In the genomic region with DNA sequence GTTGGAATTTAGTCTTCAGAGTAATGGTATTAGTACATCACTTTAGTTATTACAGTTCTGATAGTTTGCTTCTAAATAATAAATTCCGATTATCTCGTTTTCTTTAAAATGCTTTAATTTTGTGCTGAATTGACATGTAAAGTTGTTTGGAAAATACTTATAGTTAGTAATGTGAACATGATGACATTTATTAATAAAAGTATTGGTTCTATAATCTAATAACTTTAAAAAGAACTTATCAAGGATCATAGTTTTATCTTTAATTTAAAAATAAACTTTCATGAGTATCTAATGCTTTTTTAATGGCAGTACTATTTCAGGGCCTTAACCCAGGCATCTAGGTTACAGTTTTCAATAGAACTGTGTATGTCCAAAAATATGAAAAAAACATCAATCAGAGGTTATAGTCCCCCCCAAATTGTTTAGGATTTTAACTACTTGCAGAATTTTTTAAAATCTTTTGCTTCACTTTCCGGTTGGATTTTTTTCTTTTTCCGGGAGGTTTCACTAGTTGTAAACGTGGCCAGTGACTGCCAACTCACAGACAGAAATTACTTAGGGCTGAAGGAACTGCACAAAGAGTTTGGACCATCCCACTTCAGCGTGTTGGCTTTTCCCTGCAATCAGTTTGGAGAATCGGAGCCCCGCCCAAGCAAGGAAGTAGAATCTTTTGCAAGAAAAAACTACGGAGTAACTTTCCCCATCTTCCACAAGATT, we compare ENCODE assay signal across 8 cellular contexts. TPM values are rescaled to one million over a fixed set of nuclear protein-coding genes. Genes with fewer than 3 reads are reported as not detected.
DNase-seq lines count a peak whose midpoint lies in the region; ATAC-seq and TF ChIP-seq lines count a peak whose summit lies in the region.

No MANE protein-coding gene starts in this region.

- DNase-seq in GM04504 (ENCODE audit: low read depth) (peak; percentile 89), adipocyte (ENCODE audit: low read depth) (peak; percentile 97), left ventricle myocardium superior (peak; percentile 39), gastrocnemius medialis (peak; percentile 21 to 51), LoVo (ENCODE audit: low spot score) (no peak)
- no peak for DNase-seq in effector memory CD4-positive, alpha-beta T cell

- H3K36me3 ChIP-seq in adipocyte (ENCODE audit: control insufficient read depth, insufficient read depth, low read length, severe bottlenecking): peaks cover 22% of the 10 kb centered on the region
- H3K36me3 ChIP-seq in gastrocnemius medialis: no peaks in the 10 kb centered on the region
- no peaks in the 10 kb centered on the region for H3K36me3 ChIP-seq in effector memory CD4-positive, alpha-beta T cell (ENCODE audit: control insufficient read depth, insufficient read depth, low read length)

- H3K9ac ChIP-seq in adipocyte (ENCODE audit: low read length): peak overlapping the region; percentile 95

- TF ChIP-seq CTCF in gastrocnemius medialis (IDR thresholded peaks at IDR 0.05 in 4 of 5, conservative IDR thresholded peaks at IDR 0.05 in 1 of 5): no peak

- H3K4me1 ChIP-seq in adipocyte (ENCODE audit: control insufficient read depth, insufficient read depth, low read length) (peaks cover 15% of the 10 kb centered on the region), gastrocnemius medialis (no peaks in the 10 kb centered on the region)
- no peaks in the 10 kb centered on the region for H3K4me1 ChIP-seq in effector memory CD4-positive, alpha-beta T cell (ENCODE audit: control insufficient read depth, insufficient read depth, low read length, poor library complexity, severe bottlenecking)

- peak overlapping the region in 1 of 4 donors; percentile 13 for H3K27ac ChIP-seq in gastrocnemius medialis
- no peak overlapping the region for H3K27ac ChIP-seq in effector memory CD4-positive, alpha-beta T cell (ENCODE audit: insufficient read depth, low read length, poor library complexity, severe bottlenecking)

- intact Hi-C loops in left ventricle myocardium superior (cut with micrococcal nuclease) (no loop called here), gastrocnemius medialis (cut with DNase I; ENCODE audit: low total_unique reads) (no loop called here)

- H3K9me3 ChIP-seq in adipocyte (ENCODE audit: control insufficient read depth, low read length) (no peaks in the 10 kb centered on the region), gastrocnemius medialis (no peaks in the 10 kb centered on the region)
- H3K9me3 ChIP-seq in effector memory CD4-positive, alpha-beta T cell (ENCODE audit: control insufficient read depth, low read length): no peaks in the 10 kb centered on the region

- H3K4me3 ChIP-seq in adipocyte (ENCODE audit: low read length) (peak overlapping the region; percentile 87), gastrocnemius medialis (peak overlapping the region; percentile 27 to 50 (median 42))
- no peak overlapping the region for H3K4me3 ChIP-seq in effector memory CD4-positive, alpha-beta T cell (ENCODE audit: insufficient read depth, low read depth, low read length, poor library complexity, severe bottlenecking)

- in situ Hi-C loops in gastrocnemius medialis (cut with MboI; ENCODE audit: low sequenced_read_pairs in 4 of 4): loop anchor here (25.0 kb wide), 3 partner anchors 552 to 648 kb away; a partner anchor contains a TSS

- peak; percentile 86 for ATAC-seq in left ventricle myocardium superior
- peak; percentile 66 to 69 for ATAC-seq in gastrocnemius medialis
- ATAC-seq in GM19463 (IDR thresholded peaks at IDR 0.05; ENCODE audit: unreplicated experiment): no peak
- ATAC-seq in HG03378 (IDR thresholded peaks at IDR 0.05; ENCODE audit: unreplicated experiment): no peak

- H3K27me3 ChIP-seq in adipocyte (replicated peaks; ENCODE audit: control insufficient read depth, insufficient read depth, low read length) (no peaks in the 10 kb centered on the region), gastrocnemius medialis (peaks cover 0 to 9% (median 0%) of the 10 kb centered on the region in 3 donors)
- peaks cover 10% of the 10 kb centered on the region for H3K27me3 ChIP-seq in effector memory CD4-positive, alpha-beta T cell (replicated peaks; ENCODE audit: control insufficient read depth, insufficient read depth, low read length, poor library complexity, severe bottlenecking)

- TF ChIP-seq POLR2A in gastrocnemius medialis (IDR thresholded peaks at IDR 0.05): peak; percentile 13 to 48

RNA-seq across cellular contexts. Expression of a gene that starts 0.7 kb away (rescaled TPM):
- total RNA-seq in left ventricle myocardium superior (4.6 TPM), gastrocnemius medialis (1 to 10 TPM; 2.0 to 4.0 (median 2.6) TPM)

RNA-seq across cellular contexts. Expression of a gene that starts 12.3 kb away (rescaled TPM):
- total RNA-seq in left ventricle myocardium superior (not detected), gastrocnemius medialis (not detected)

RNA-seq across cellular contexts. Expression of a gene that starts 58.2 kb away (rescaled TPM):
- total RNA-seq in left ventricle myocardium superior (0.87 TPM), gastrocnemius medialis (not detected)

Comparison
In these comparisons a context has a peak if more than half of its experiments do, and no peak if none do; other contexts are left out.
1. DNase-seq: peak in GM04504 (single experiment), adipocyte (single experiment), left ventricle myocardium superior (single experiment) and gastrocnemius medialis (2 of 2); none in LoVo (single experiment) and effector memory CD4-positive, alpha-beta T cell (0 of 3).
2. ATAC-seq: peak in left ventricle myocardium superior (single experiment) and gastrocnemius medialis (2 of 2); none in GM19463 (single experiment) and HG03378 (single experiment).